ENCODE assay signal across 22 cellular contexts in the genomic region with DNA sequence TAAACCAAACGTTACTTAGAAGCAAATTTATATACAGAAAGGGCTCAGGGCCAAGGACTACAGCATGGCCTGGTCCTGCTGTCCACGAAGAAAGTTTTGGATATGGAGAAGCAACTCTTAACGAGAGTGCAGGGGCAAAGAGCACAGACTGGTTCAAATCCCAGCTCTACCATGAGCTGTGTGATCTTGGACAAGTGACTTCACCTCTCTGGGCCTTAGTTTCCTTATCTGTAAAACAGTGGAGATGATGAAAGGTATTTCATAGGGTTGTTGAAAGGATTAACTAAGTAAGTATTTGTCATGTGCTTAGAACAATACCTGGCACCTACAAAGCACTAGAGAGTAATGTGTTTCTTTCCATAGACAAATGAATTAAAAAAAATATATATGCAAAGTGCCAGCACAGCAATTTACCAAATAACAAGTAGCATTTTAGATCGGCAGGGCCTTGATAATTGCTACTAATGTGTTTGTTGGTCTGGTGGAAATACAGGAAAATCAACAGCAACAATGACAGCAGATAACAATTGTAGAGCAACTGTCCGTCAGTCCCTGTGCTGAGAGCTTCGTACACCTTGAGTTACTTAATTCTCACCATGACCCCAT. TPM values are rescaled to one million over a fixed set of nuclear protein-coding genes. Genes with fewer than 3 reads are reported as not detected.
"Had no signal": no experiment of that assay in that cellular context is flagged by ENCODE, and none has a peak within 500 bp of the region (broad histone marks: within the 10 kb centered on the region; RNA-seq: fewer than 3 reads in every experiment).

No MANE protein-coding gene starts in this region.

- H3K4me3 ChIP-seq: MG63, SJSA1, SK-N-MC had no signal

- H3K36me3 ChIP-seq: MG63 had no signal

- H3K27ac ChIP-seq: SJSA1, SK-N-MC had no signal

- H3K27me3 ChIP-seq: MG63, SJSA1 had no signal

- FAIRE-seq: RCC 7860 had no signal

- H3K9me3 ChIP-seq: MG63, SJSA1 had no signal

- DNase-seq: Karpas-422, KG1, MG63, NCI-H1092 treated with DMSO at 0.1 percent for 48 hours, NCI-H1436, NCI-H187, NCI-H2029, NCI-H2081 treated with DMSO at 0.1 percent for 48 hours, NCI-H2171, NCI-H226, NCI-H446, NCI-H510A, NCI-H524 treated with DMSO at 0.1 percent for 48 hours, NCI-H774, Right ventricle myocardium superior, RPMI8226, SIG-M5 had no signal

RNA-seq across cellular contexts. Expression of gene RNF186, which starts 40.8 kb away (rescaled TPM):
- total RNA-seq: HT1080; Right ventricle myocardium superior; SJSA1; T-helper 1 cell treated with Interleukin-12 subunit alpha and Interleukin-12 subunit beta and Interleukin-4 antibody, amounts not matched to agents 30 ng/mL and 1 ng/mL, for 36 hours had no signal
